In genomic region chr10:71856619-71857018, GRCh38 we compare ENCODE assay signal across 20 cellular contexts. TPM values are rescaled to one million over a fixed set of nuclear protein-coding genes. Genes with fewer than 3 reads are reported as not detected.
DNase-seq lines count a peak whose midpoint lies in the region; ATAC-seq, FAIRE-seq and TF ChIP-seq lines count a peak whose summit lies in the region.
"Had no signal": no experiment of that assay in that cellular context is flagged by ENCODE, and none has a peak within 500 bp of the region (broad histone marks: within the 10 kb centered on the region; RNA-seq: fewer than 3 reads in every experiment).

No MANE protein-coding gene starts in this region.

- no peak overlapping the region for H3K4me3 ChIP-seq in K562
- no peak overlapping the region for H3K4me3 ChIP-seq in aorta (ENCODE audit: low read length in 2 of 2)
- H3K4me3 ChIP-seq: GM12878, GM23248, HAP-1 had no signal

- H3K9me3 Mint-ChIP-seq in CD14-positive monocyte (peaks cover 0 to 3% (median 0%) of the 10 kb centered on the region in 7 donors), Calu3 (ENCODE audit: low read depth, unreplicated experiment) (no peaks in the 10 kb centered on the region)
- H3K9me3 Mint-ChIP-seq in dendritic cell treated with granulocyte-macrophage colony-stimulating factor and Interleukin-4, amounts not matched to agents 40 ng/mL and 50 ng/mL, for 4 days: no peaks in the 10 kb centered on the region
- H3K9me3 Mint-ChIP-seq: CD4-positive, alpha-beta T cell; IgD-negative memory B cell had no signal

- H3K27ac Mint-ChIP-seq in CD14-positive monocyte: peak overlapping the region in 5 of 7 donors; percentile 3 to 49 (median 42)
- peak overlapping the region; percentile 27 for H3K27ac Mint-ChIP-seq in dendritic cell treated with granulocyte-macrophage colony-stimulating factor and Interleukin-4, amounts not matched to agents 40 ng/mL and 50 ng/mL, for 4 days
- H3K27ac Mint-ChIP-seq in Calu3 (ENCODE audit: unreplicated experiment): no peak overlapping the region
- H3K27ac Mint-ChIP-seq: CD4-positive, alpha-beta T cell had no signal

- no peak for TF ChIP-seq RAD21 in K562 (CRISPR knock-in tag; conservative IDR thresholded peaks at IDR 0.05 in 1 of 2, IDR thresholded peaks at IDR 0.05 in 1 of 2)

- no peak for DNase-seq in CD14-positive monocyte (ENCODE audit: low spot score)
- no peak for DNase-seq in K562 (ENCODE audit: extremely low read depth in 1 of 4, low spot score in 3 of 4)
- DNase-seq in aorta: peak; percentile 9 to 28
- no peak for DNase-seq in Calu3
- DNase-seq in NCI-H1048 (lab: John Stamatoyannopoulos, UW): no peak
- DNase-seq in NCI-H187 (lab: John Stamatoyannopoulos, UW): no peak
- DNase-seq: ACHN; BE2C; C1 segment of cervical spinal cord; Caco-2; CD4-positive, alpha-beta T cell; DMS153; DMS79 treated with DMSO at 0.1 percent for 48 hours; GF-D8; GM23248 had no signal

- TF ChIP-seq EP300 in K562 (IDR thresholded peaks at IDR 0.05; ENCODE audit: low read length): no peak

- intact Hi-C loops in CD14-positive monocyte (cut with micrococcal nuclease): no loop called here
- intact Hi-C loops in K562 (cut with micrococcal nuclease): no loop called here
- intact Hi-C loops in dendritic cell treated with granulocyte-macrophage colony-stimulating factor and Interleukin-4, amounts not matched to agents 40 ng/mL and 50 ng/mL, for 4 days (cut with micrococcal nuclease): no loop called here
- intact Hi-C loops in aorta (cut with DNase I): no loop called here
- intact Hi-C loops in Calu3 (cut with micrococcal nuclease; ENCODE audit: unreplicated experiment): no loop called here

- H3K36me3 Mint-ChIP-seq in CD14-positive monocyte: peaks cover 2 to 6% of the 10 kb centered on the region in 2 donors
- H3K36me3 Mint-ChIP-seq in dendritic cell treated with granulocyte-macrophage colony-stimulating factor and Interleukin-4, amounts not matched to agents 40 ng/mL and 50 ng/mL, for 4 days (ENCODE audit: low read depth): no peaks in the 10 kb centered on the region
- no peaks in the 10 kb centered on the region for H3K36me3 Mint-ChIP-seq in Calu3 (ENCODE audit: insufficient read depth, unreplicated experiment)

- 65% methylated on average over 4 of the region's 4 CpGs for WGBS in K562 (ENCODE audit: insufficient coverage, low coverage, missing lambda C conversion rate)
- WGBS in aorta, 2 donors: 98% methylated on average over 4 of the region's 4 CpGs

- H3K9me1 ChIP-seq in K562 (ENCODE audit: control insufficient read depth, insufficient read depth, low read length): no peaks in the 10 kb centered on the region

- TF ChIP-seq CTCF in CD14-positive monocyte (IDR thresholded peaks at IDR 0.05): no peak
- TF ChIP-seq CTCF in K562 (IDR thresholded peaks at IDR 0.05 in 2 of 3, conservative IDR thresholded peaks at IDR 0.05 in 1 of 3; ENCODE audit: insufficient read depth in 2 of 3, low read depth in 1 of 3, low read length in 3 of 3): no peak
- no peak for TF ChIP-seq CTCF in Calu3 (IDR thresholded peaks at IDR 0.05; ENCODE audit: unreplicated experiment)

- H3K4me1 ChIP-seq in K562 (replicated peaks in 1 of 2; ENCODE audit: control insufficient read depth in 2 of 2, insufficient read depth in 2 of 2, low read length in 2 of 2): peaks cover 56 to 67% of the 10 kb centered on the region in 2 experiments
- H3K4me1 ChIP-seq in aorta (ENCODE audit: control insufficient read depth in 1 of 2, insufficient read depth in 2 of 2, low read length in 2 of 2): no peaks in the 10 kb centered on the region

- H3K27me3 Mint-ChIP-seq in CD14-positive monocyte (ENCODE audit: low read depth in 3 of 3): peaks cover 0 to 5% (median 0%) of the 10 kb centered on the region in 3 donors
- H3K27me3 Mint-ChIP-seq in dendritic cell treated with granulocyte-macrophage colony-stimulating factor and Interleukin-4, amounts not matched to agents 40 ng/mL and 50 ng/mL, for 4 days: no peaks in the 10 kb centered on the region
- H3K27me3 Mint-ChIP-seq in Calu3 (ENCODE audit: unreplicated experiment): no peaks in the 10 kb centered on the region
- H3K27me3 Mint-ChIP-seq: CD4-positive, alpha-beta T cell; IgD-negative memory B cell had no signal

- no peak for TF ChIP-seq POLR2A in K562 (conservative IDR thresholded peaks at IDR 0.05)

- no TSS peak for BruUV-seq in K562 (replicated peaks; lab: Mats Ljungman, UMichigan)
- no TSS peak for BruUV-seq in Calu3 (replicated peaks; lab: Mats Ljungman, UMichigan)

- H3K4me3 Mint-ChIP-seq in CD14-positive monocyte (no peak overlapping the region), Calu3 (ENCODE audit: low read depth, unreplicated experiment) (no peak overlapping the region)
- no peak overlapping the region for H3K4me3 Mint-ChIP-seq in dendritic cell treated with granulocyte-macrophage colony-stimulating factor and Interleukin-4, amounts not matched to agents 40 ng/mL and 50 ng/mL, for 4 days
- H3K4me3 Mint-ChIP-seq: CD4-positive, alpha-beta T cell had no signal

- POLR2A ChIA-PET in K562 (lab: Yijun Ruan, JAX): no interaction called here

- CTCF ChIA-PET in K562 (lab: Yijun Ruan, JAX; ENCODE audit: low intra/inter-chr PET ratio) (no interaction called here), Calu3 (lab: Charles Lee) (interaction anchor here (0.6 to 0.7 kb wide), 3 partner anchors 33 to 1478 kb away, joined by 4 to 6 read pairs (median 4); no protein-coding TSS in a partner anchor)

- no peak for FAIRE-seq in K562 (lab: Jason Lieb, UNC)
- FAIRE-seq: GM12878, HepG2 had no signal

- H3K36me3 ChIP-seq in K562 (ENCODE audit: control insufficient read depth, insufficient read depth, low read length) (no peaks in the 10 kb centered on the region), aorta (ENCODE audit: control insufficient read depth in 1 of 2, insufficient read depth in 2 of 2, low read length in 1 of 2) (no peaks in the 10 kb centered on the region)
- H3K36me3 ChIP-seq: BE2C, HAP-1 had no signal

- no peak for ATAC-seq in K562
- no peak for ATAC-seq in aorta (ENCODE audit: low FRiP score)
- ATAC-seq: GM12878, HepG2 had no signal

- H3K9me3 ChIP-seq in K562 (replicated peaks; ENCODE audit: control insufficient read depth, insufficient read depth, low read depth, low read length) (no peaks in the 10 kb centered on the region), aorta (ENCODE audit: control insufficient read depth, low read length) (no peaks in the 10 kb centered on the region)
- H3K9me3 ChIP-seq: BE2C, Caco-2, HAP-1 had no signal

- H3K79me2 ChIP-seq in K562 (ENCODE audit: control insufficient read depth, insufficient read depth, low read length): no peaks in the 10 kb centered on the region

- no peaks in the 10 kb centered on the region for H3K27me3 ChIP-seq in K562 (ENCODE audit: control insufficient read depth in 2 of 2, insufficient read depth in 2 of 2, low read length in 2 of 2)
- H3K27me3 ChIP-seq in aorta (ENCODE audit: control insufficient read depth in 1 of 2, insufficient read depth in 2 of 2, low read length in 1 of 2): no peaks in the 10 kb centered on the region
- H3K27me3 ChIP-seq: BE2C had no signal

- no peaks in the 10 kb centered on the region for H4K20me1 ChIP-seq in K562 (replicated peaks; ENCODE audit: control insufficient read depth, insufficient read depth, low read length)

- in situ Hi-C loops in K562 (cut with MboI): no loop called here

- H3K9ac ChIP-seq in K562 (ENCODE audit: insufficient read depth in 1 of 2, low read depth in 2 of 2, low read length in 2 of 2): no peak overlapping the region
- H3K9ac ChIP-seq: GM23248 had no signal

- no peak overlapping the region for H3K27ac ChIP-seq in K562 (ENCODE audit: extremely low read depth, low read depth, low read length)
- no peak overlapping the region for H3K27ac ChIP-seq in aorta (ENCODE audit: low read depth in 1 of 2, low read length in 2 of 2)
- H3K27ac ChIP-seq: GM23248 had no signal

- no peak overlapping the region for H2AFZ ChIP-seq in K562 (ENCODE audit: low read depth, low read length)
- H2AFZ ChIP-seq: GM23248 had no signal

- H3K4me2 ChIP-seq in K562 (ENCODE audit: insufficient read depth, low read length): no peak overlapping the region

- H3K4me1 Mint-ChIP-seq in CD14-positive monocyte: peaks cover 59% of the 10 kb centered on the region
- H3K4me1 Mint-ChIP-seq in dendritic cell treated with granulocyte-macrophage colony-stimulating factor and Interleukin-4, amounts not matched to agents 40 ng/mL and 50 ng/mL, for 4 days (ENCODE audit: low read depth): peaks cover 87% of the 10 kb centered on the region
- peaks cover 32% of the 10 kb centered on the region for H3K4me1 Mint-ChIP-seq in Calu3 (ENCODE audit: low read depth, unreplicated experiment)

TF ChIP-seq in K562, 482 proteins besides CTCF, POLR2A, EP300 and RAD21 (continues in another document):
- no peak for TF ChIP-seq MIER1 (IDR thresholded peaks at IDR 0.05; ENCODE audit: low read depth)
- TF ChIP-seq DDX20 (tag; IDR thresholded peaks at IDR 0.05; ENCODE audit: low read depth): no peak

RNA-seq across cellular contexts. Expression of gene PSAP, which starts 5.6 kb away (rescaled TPM):
- polyA plus RNA-seq in CD14-positive monocyte (1,000 to 10,000 TPM; 7,346 to 8,673 TPM), K562 (2011; rRNA removed) (613 and 630 TPM in 2 replicates), K562 (2014; fragmentation: Illumina TruSeq; extraction: Trizol) (439 and 442 TPM in 2 replicates), K562 (2014; fragmentation: Nextera tagmentation; extraction: Ambion mirVana) (100 to 1,000 TPM; 429 to 700 TPM), K562 (2014; rRNA removed) (399 and 425 TPM in 2 replicates), aorta (1,000 to 10,000 TPM in 1 of 2 donors, 100 to 1,000 TPM in 1; 698 to 1,028 TPM)
- total RNA-seq in K562 (2011; cell fraction: chromatin; rRNA removed; ENCODE audit: low replicate concordance): 516 and 975 TPM in 2 replicates
- 1,506 and 1,517 TPM in 2 replicates for total RNA-seq in K562 (2011; cell fraction: nucleolus; rRNA removed)
- 977 and 1,240 TPM in 2 replicates for total RNA-seq in K562 (2011; cell fraction: nucleoplasm; rRNA removed)
- total RNA-seq in K562 (2014; rRNA removed) (300 and 431 TPM in 2 replicates), K562 (2014; rRNA removed; fragmentation: Illumina TruSeq; extraction: Trizol) (231 and 245 TPM in 2 replicates), K562 (2015; rRNA removed; fragmentation: Illumina TruSeq; extraction: Trizol) (354 and 357 TPM in 2 replicates), K562 (2021) (458 and 473 TPM in 2 replicates), aorta (1,000 to 10,000 TPM in 1 of 2 donors, 100 to 1,000 TPM in 1; 995 to 1,176 TPM), Calu3 (2022) (840 and 1,050 TPM in 2 replicates)
- 632 and 704 TPM in 2 replicates for polyA plus RNA-seq in K562 (2011; cell fraction: cytosol; rRNA removed)
- polyA plus RNA-seq in K562 (2011; cell fraction: nucleus; rRNA removed): 504 and 505 TPM in 2 replicates
- 541 and 1,183 TPM in 2 replicates for polyA plus RNA-seq in K562 (2012)
- polyA minus RNA-seq in K562 (2011; rRNA and poly(A)+ RNA removed): 379 and 426 TPM in 2 replicates
- polyA minus RNA-seq in K562 (2011; cell fraction: cytosol; rRNA and poly(A)+ RNA removed): 290 and 309 TPM in 2 replicates
- polyA minus RNA-seq in K562 (2011; cell fraction: nucleus; rRNA and poly(A)+ RNA removed): 87.5 and 138 TPM in 2 replicates

Comparison
In these comparisons a context has a peak if more than half of its experiments do, and no peak if none do; other contexts are left out.
1. DNase-seq: peak in aorta (2 of 2); none in CD14-positive monocyte (single experiment), K562 (0 of 4), Calu3 (single experiment), NCI-H1048 (single experiment) and NCI-H187 (0 of 2).